2 cellular contexts compared by ENCODE assay signal in the genomic region with DNA sequence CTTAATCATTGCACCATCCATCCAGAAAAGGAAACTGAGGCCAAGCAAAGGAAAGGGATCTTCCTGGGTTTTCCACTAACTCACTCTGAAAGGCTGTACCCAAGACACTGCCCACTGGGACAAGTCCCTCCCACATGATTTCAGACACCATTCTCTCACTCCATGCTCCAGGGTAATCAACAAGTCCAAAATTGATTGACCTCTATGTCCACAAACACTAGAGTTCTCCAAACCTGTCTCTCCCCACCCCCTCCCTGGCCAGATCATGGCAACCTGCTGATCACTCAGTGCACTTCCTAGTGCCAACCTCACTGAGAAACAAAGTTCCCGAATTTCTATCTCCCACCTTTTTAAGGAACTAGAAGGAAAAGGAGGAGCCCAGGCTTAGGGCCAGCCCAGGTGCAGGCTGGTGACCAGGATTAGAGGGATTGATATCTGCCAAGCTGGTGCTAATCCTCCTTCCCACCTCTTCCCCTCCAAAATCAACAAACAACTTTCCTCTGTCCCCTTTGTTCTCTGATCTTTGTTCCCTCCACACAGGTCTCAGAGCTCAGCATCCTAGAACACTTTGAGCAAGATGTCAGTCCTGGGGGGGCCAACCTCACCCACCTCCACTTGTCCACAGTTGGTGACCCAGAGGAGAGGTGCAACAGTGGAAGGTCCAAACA.
TF ChIP-seq lines count a peak whose summit lies in the region.

No MANE protein-coding gene starts in this region.

TF ChIP-seq in liver, 16 proteins besides CTCF, POLR2A, EP300 and RAD21 (continued from another document):
- TF ChIP-seq FOXA1 (IDR thresholded peaks at IDR 0.05) (peak; percentile 82), NR2F2 (IDR thresholded peaks at IDR 0.05) (no peak), HNF4G (IDR thresholded peaks at IDR 0.05) (peak; percentile 54), FOXA2 (IDR thresholded peaks at IDR 0.05) (peak; percentile 75), GABPA (IDR thresholded peaks at IDR 0.05 in 1 of 2, conservative IDR thresholded peaks at IDR 0.05 in 1 of 2) (no peak), TAF1 (conservative IDR thresholded peaks at IDR 0.05) (no peak), SP1 (IDR thresholded peaks at IDR 0.05) (peak; percentile 77), RXRA (IDR thresholded peaks at IDR 0.05) (peak; percentile 77 to 89), YY1 (IDR thresholded peaks at IDR 0.05) (peak; percentile 74)
- TF ChIP-seq, protein P1, sequence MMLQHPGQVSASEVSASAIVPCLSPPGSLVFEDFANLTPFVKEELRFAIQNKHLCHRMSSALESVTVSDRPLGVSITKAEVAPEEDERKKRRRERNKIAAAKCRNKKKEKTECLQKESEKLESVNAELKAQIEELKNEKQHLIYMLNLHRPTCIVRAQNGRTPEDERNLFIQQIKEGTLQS (IDR thresholded peaks at IDR 0.05), result no peak
- TF ChIP-seq, protein P2, sequence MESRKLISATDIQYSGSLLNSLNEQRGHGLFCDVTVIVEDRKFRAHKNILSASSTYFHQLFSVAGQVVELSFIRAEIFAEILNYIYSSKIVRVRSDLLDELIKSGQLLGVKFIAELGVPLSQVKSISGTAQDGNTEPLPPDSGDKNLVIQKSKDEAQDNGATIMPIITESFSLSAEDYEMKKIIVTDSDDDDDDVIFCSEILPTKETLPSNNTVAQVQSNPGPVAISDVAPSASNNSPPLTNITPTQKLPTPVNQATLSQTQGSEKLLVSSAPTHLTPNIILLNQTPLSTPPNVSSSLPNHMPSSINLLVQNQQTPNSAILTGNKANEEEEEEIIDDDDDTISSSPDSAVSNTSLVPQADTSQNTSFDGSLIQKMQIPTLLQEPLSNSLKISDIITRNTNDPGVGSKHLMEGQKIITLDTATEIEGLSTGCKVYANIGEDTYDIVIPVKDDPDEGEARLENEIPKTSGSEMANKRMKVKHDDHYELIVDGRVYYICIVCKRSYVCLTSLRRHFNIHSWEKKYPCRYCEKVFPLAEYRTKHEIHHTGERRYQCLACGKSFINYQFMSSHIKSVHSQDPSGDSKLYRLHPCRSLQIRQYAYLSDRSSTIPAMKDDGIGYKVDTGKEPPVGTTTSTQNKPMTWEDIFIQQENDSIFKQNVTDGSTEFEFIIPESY (IDR thresholded peaks at IDR 0.05), result peak; percentile 74
- TF ChIP-seq, protein P3, sequence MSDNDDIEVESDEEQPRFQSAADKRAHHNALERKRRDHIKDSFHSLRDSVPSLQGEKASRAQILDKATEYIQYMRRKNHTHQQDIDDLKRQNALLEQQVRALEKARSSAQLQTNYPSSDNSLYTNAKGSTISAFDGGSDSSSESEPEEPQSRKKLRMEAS (IDR thresholded peaks at IDR 0.05), result peak; percentile 73
- TF ChIP-seq, protein P4, sequence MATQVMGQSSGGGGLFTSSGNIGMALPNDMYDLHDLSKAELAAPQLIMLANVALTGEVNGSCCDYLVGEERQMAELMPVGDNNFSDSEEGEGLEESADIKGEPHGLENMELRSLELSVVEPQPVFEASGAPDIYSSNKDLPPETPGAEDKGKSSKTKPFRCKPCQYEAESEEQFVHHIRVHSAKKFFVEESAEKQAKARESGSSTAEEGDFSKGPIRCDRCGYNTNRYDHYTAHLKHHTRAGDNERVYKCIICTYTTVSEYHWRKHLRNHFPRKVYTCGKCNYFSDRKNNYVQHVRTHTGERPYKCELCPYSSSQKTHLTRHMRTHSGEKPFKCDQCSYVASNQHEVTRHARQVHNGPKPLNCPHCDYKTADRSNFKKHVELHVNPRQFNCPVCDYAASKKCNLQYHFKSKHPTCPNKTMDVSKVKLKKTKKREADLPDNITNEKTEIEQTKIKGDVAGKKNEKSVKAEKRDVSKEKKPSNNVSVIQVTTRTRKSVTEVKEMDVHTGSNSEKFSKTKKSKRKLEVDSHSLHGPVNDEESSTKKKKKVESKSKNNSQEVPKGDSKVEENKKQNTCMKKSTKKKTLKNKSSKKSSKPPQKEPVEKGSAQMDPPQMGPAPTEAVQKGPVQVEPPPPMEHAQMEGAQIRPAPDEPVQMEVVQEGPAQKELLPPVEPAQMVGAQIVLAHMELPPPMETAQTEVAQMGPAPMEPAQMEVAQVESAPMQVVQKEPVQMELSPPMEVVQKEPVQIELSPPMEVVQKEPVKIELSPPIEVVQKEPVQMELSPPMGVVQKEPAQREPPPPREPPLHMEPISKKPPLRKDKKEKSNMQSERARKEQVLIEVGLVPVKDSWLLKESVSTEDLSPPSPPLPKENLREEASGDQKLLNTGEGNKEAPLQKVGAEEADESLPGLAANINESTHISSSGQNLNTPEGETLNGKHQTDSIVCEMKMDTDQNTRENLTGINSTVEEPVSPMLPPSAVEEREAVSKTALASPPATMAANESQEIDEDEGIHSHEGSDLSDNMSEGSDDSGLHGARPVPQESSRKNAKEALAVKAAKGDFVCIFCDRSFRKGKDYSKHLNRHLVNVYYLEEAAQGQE (IDR thresholded peaks at IDR 0.05), result peak; percentile 66
TF ChIP-seq in liver: peak in this region for 12.

TF ChIP-seq in HepG2, 621 proteins besides CTCF, POLR2A, EP300 and RAD21 (continued from another document):
- no peak for TF ChIP-seq ASH2L (IDR thresholded peaks at IDR 0.05; ENCODE audit: insufficient read length, low read depth, low read length)
- TF ChIP-seq ZNF143 (CRISPR knock-in tag; IDR thresholded peaks at IDR 0.05), result no peak
- no peak for TF ChIP-seq ELF3 (CRISPR knock-in tag; IDR thresholded peaks at IDR 0.05)
- TF ChIP-seq ZNF792 (CRISPR knock-in tag; IDR thresholded peaks at IDR 0.05), result no peak
TF ChIP-seq in HepG2: peak in this region for 0.
